Comparison of ENCODE assay signal across 36 cellular contexts in genomic region chr6:43967692-43968091, GRCh38.
"Had no signal": no experiment of that assay in that cellular context is flagged by ENCODE, and none has a peak within 500 bp of the region (broad histone marks: within the 10 kb centered on the region; RNA-seq: fewer than 3 reads in every experiment).

No MANE protein-coding gene starts in this region.

- H3K9me3 Mint-ChIP-seq: activated CD4-positive, alpha-beta T cell treated with anti-CD3 and anti-CD28 coated beads, Interleukin-2, amount 10 ng/mL, durations not matched to agents 7 days and 5 days; activated naive CD4-positive, alpha-beta T cell treated with anti-CD3 and anti-CD28 coated beads for 36 hours; activated naive CD4-positive, alpha-beta T cell treated with anti-CD3 and anti-CD28 coated beads, Interleukin-2, amount 50 U/mL, for 72 hours; activated T-cell treated with anti-CD3 and anti-CD28 coated beads, Interleukin-2, amount 50 U/mL, for 4 hours; activated T-helper 1 cell treated with anti-CD3 and anti-CD28 coated beads, Interleukin-12 subunit alpha, Interleukin-12 subunit beta, Interleukin-2, Interleukin-4 antibody, amounts not matched to agents 30 ng/mL and 10 ng/mL and 1 ng/mL, durations not matched to agents 14 hours and 24 hours and 36 hours; WTC11 had no signal

- H3K4me1 Mint-ChIP-seq: activated CD4-positive, alpha-beta T cell treated with anti-CD3 and anti-CD28 coated beads for 36 hours; activated CD4-positive, alpha-beta T cell treated with anti-CD3 and anti-CD28 coated beads, Interleukin-2, amount 10 ng/mL, durations not matched to agents 7 days and 5 days had no signal

- FAIRE-seq: astrocyte had no signal

- H3K27me3 ChIP-seq: adrenal gland, body of pancreas, breast epithelium, Peyer's patch had no signal

- ATAC-seq: activated CD4-positive, alpha-beta T cell treated with anti-CD3 and anti-CD28 coated beads for 36 hours; activated CD4-positive, CD25-positive, alpha-beta regulatory T cell treated with anti-CD3 and anti-CD28 coated beads, Interleukin-2, amount 50 U/mL, for 24 hours; activated CD8-positive, alpha-beta T cell treated with anti-CD3 and anti-CD28 coated beads, Interleukin-2, amount 10 ng/mL, durations not matched to agents 7 days and 5 days; activated naive CD4-positive, alpha-beta T cell treated with anti-CD3 and anti-CD28 coated beads, Interleukin-2, amount 50 U/mL, for 72 hours; activated T-cell treated with anti-CD3 and anti-CD28 coated beads, Interleukin-2, amount 50 U/mL, for 4 hours; body of pancreas; PC-3; Right ventricle myocardium inferior had no signal

- H3K36me3 ChIP-seq: adrenal gland, breast epithelium, Peyer's patch had no signal

- H3K36me3 Mint-ChIP-seq: activated naive CD4-positive, alpha-beta T cell treated with anti-CD3 and anti-CD28 coated beads, Interleukin-2, amount 50 U/mL, for 72 hours; WTC11 had no signal

- H3K4me3 Mint-ChIP-seq: activated CD4-positive, alpha-beta T cell treated with anti-CD3 and anti-CD28 coated beads for 36 hours; activated CD4-positive, alpha-beta T cell treated with anti-CD3 and anti-CD28 coated beads, Interleukin-2, amount 10 ng/mL, durations not matched to agents 7 days and 5 days; activated CD8-positive, alpha-beta T cell treated with anti-CD3 and anti-CD28 coated beads, Interleukin-2, amount 10 ng/mL, durations not matched to agents 7 days and 5 days; activated naive CD4-positive, alpha-beta T cell treated with anti-CD3 and anti-CD28 coated beads for 36 hours; activated T-cell treated with anti-CD3 and anti-CD28 coated beads, Interleukin-2, amount 50 U/mL, for 4 hours; activated T-helper 1 cell treated with anti-CD3 and anti-CD28 coated beads, Interleukin-12 subunit alpha, Interleukin-12 subunit beta, Interleukin-2, Interleukin-4 antibody, amounts not matched to agents 30 ng/mL and 10 ng/mL and 1 ng/mL, durations not matched to agents 14 hours and 24 hours and 36 hours; WTC11 had no signal

- H3K27ac ChIP-seq: adrenal gland, body of pancreas, breast epithelium, Peyer's patch had no signal

- H3K4me3 ChIP-seq: adrenal gland, body of pancreas, breast epithelium, Peyer's patch had no signal

- H3K27ac Mint-ChIP-seq: activated CD4-positive, alpha-beta T cell treated with anti-CD3 and anti-CD28 coated beads for 36 hours; activated CD4-positive, alpha-beta T cell treated with anti-CD3 and anti-CD28 coated beads, Interleukin-2, amount 10 ng/mL, durations not matched to agents 7 days and 5 days; activated CD8-positive, alpha-beta T cell treated with anti-CD3 and anti-CD28 coated beads, Interleukin-2, amount 10 ng/mL, durations not matched to agents 7 days and 5 days; activated naive CD4-positive, alpha-beta T cell treated with anti-CD3 and anti-CD28 coated beads for 36 hours; activated naive CD4-positive, alpha-beta T cell treated with anti-CD3 and anti-CD28 coated beads, Interleukin-2, amount 50 U/mL, for 72 hours; activated T-helper 1 cell treated with anti-CD3 and anti-CD28 coated beads, Interleukin-12 subunit alpha, Interleukin-12 subunit beta, Interleukin-2, Interleukin-4 antibody, amounts not matched to agents 30 ng/mL and 10 ng/mL and 1 ng/mL, durations not matched to agents 14 hours and 24 hours and 36 hours; WTC11 had no signal

- H3K9me3 ChIP-seq: adrenal gland, body of pancreas, breast epithelium, Peyer's patch had no signal

- DNase-seq: activated CD4-positive, alpha-beta T cell treated with anti-CD3 and anti-CD28 coated beads for 36 hours; activated CD4-positive, alpha-beta T cell treated with anti-CD3 and anti-CD28 coated beads, Interleukin-2, amount 10 ng/mL, durations not matched to agents 7 days and 5 days; activated CD4-positive, alpha-beta T cell treated with anti-CD3 and anti-CD28 coated beads, Interleukin-2, amount 50 U/mL, for 48 hours; activated CD8-positive, alpha-beta T cell treated with anti-CD3 and anti-CD28 coated beads, Interleukin-2, amount 10 ng/mL, durations not matched to agents 7 days and 5 days; activated gamma-delta T cell treated with Interleukin-2 at 50 U/mL for 16 hours; activated naive CD4-positive, alpha-beta T cell treated with anti-CD3 and anti-CD28 coated beads for 36 hours; activated T-cell treated with anti-CD3 and anti-CD28 coated beads for 4 hours; activated T-cell treated with anti-CD3 and anti-CD28 coated beads, Interleukin-2, amount 50 U/mL, for 4 hours; body of pancreas; caudate nucleus; cerebellar nuclear complex; Karpas-422; NCI-H1105; NCI-H1436; NCI-H1694 treated with DMSO at 0.1 percent for 48 hours; NCI-H2029; NCI-H345; NCI-H510A; NCI-H526; NCI-H748 treated with DMSO at 0.1 percent for 48 hours; NK-92 treated with Interleukin-12 subunit alpha and Interleukin-12 subunit beta, amount 100 ng/mL, for 24 hours; PC-3; Peyer's patch; RPMI8226; SW 1271; T-helper 1 cell; T-helper 2 cell; T-helper 9 cell had no signal
